ENCODE assay signal across 10 cellular contexts in the genomic region with DNA sequence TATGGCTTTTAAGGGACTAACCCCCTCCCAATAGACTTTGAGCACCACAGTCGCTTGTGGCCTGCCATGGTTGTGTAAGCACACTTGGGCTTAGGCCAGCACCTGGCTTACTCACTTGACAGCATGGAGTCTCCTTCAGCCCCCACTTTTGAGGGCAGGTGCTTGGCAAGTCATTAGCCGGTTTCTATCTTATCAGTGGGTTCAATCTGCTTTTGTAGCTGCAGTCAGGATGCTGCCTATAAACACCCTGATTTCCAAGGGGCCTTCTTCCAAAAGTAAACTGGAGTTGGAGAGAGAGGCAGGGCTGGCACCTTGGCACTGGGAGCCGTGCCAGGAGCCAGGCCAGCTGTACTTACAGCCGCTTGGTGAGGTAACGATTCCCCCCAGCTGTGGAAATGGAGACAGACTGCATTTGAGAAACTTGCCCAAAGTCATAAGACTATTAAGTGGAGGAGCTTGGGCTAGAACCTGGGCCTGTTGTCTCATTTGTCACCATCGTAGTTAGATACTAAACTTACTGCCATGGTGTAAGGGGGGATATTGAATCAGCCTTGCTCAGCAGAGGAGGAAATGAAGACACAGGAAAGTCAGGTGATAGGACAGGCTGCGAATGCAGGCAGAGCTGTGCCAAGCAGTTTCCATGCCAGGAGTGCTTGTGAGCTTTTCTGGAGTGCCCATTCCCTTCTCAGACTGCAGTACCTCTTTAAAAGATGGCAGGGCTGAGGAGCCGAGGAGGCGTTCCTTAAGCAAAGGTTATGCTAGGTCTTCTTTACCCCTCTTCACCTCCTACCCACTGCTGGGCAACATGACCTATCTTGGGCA.
A peak's percentile ranks its signal among the peaks of the same experiment; 100 is the strongest.
DNase-seq lines count a peak whose midpoint lies in the region; ATAC-seq and TF ChIP-seq lines count a peak whose summit lies in the region.
"Had no signal": no experiment of that assay in that cellular context is flagged by ENCODE, and none has a peak within 500 bp of the region (broad histone marks: within the 10 kb centered on the region; RNA-seq: fewer than 3 reads in every experiment).

No MANE protein-coding gene starts in this region.

- no peaks in the 10 kb centered on the region for H3K36me3 ChIP-seq in stomach

- peaks cover 19 to 56% (median 46%) of the 10 kb centered on the region in 4 donors for H3K4me1 ChIP-seq in stomach

- H3K4me1 Mint-ChIP-seq in activated T-cell treated with anti-CD3 and anti-CD28 coated beads, Interleukin-2, amount 50 U/mL, for 72 hours (ENCODE audit: low read depth) = peaks cover 55% of the 10 kb centered on the region

- no peak for DNase-seq in activated T-cell treated with anti-CD3 and anti-CD28 coated beads, Interleukin-2, amount 50 U/mL, for 72 hours
- no peak for DNase-seq in activated T-cell treated with anti-CD3 and anti-CD28 coated beads, Interleukin-2, amount 50 U/mL, for 1 hour
- peak; percentile 96 for DNase-seq in NCI-H2196 treated with DMSO at 0.1 percent for 48 hours (lab: John Stamatoyannopoulos, UW; ENCODE audit: unreplicated experiment)
- DNase-seq in epithelial cell of esophagus (ENCODE audit: low read depth) = peak; percentile 42
- peak; percentile 69 for DNase-seq in stomach
- DNase-seq in nucleus accumbens (lab: John Stamatoyannopoulos, UW) = no peak
- DNase-seq in GM13976 (ENCODE audit: low spot score) = no peak
- DNase-seq: activated CD4-positive, alpha-beta T cell treated with anti-CD3 and anti-CD28 coated beads, Interleukin-2, amount 50 U/mL, for 1 hour; nephron progenitor cell had no signal

- no peak overlapping the region for H3K4me3 ChIP-seq in epithelial cell of esophagus (ENCODE audit: low read length)
- H3K4me3 ChIP-seq in stomach = no peak overlapping the region

- TF ChIP-seq POLR2A in stomach (IDR thresholded peaks at IDR 0.05) = no peak

- 36 to 52% (median 42%) methylated on average over 9 of the region's 9 CpGs for WGBS in stomach, 5 donors

- in situ Hi-C loops in GM13976 (cut with MboI; ENCODE audit: low sequenced_read_pairs, unreplicated experiment) = no loop called here

- TF ChIP-seq EP300 in stomach (IDR thresholded peaks at IDR 0.05) = no peak

- H3K4me3 Mint-ChIP-seq in activated T-cell treated with anti-CD3 and anti-CD28 coated beads, Interleukin-2, amount 50 U/mL, for 72 hours = peak overlapping the region; percentile 22 to 32
- H3K4me3 Mint-ChIP-seq: nephron progenitor cell had no signal

- peak overlapping the region in 4 of 5 donors; percentile 5 to 68 (median 48) for H3K27ac ChIP-seq in stomach

- no peaks in the 10 kb centered on the region for H3K36me3 Mint-ChIP-seq in activated T-cell treated with anti-CD3 and anti-CD28 coated beads, Interleukin-2, amount 50 U/mL, for 72 hours (ENCODE audit: insufficient read depth in 2 of 2)

- TF ChIP-seq CTCF in epithelial cell of esophagus (IDR thresholded peaks at IDR 0.05; ENCODE audit: insufficient read depth, low read depth, low read length, missing control alignments) = no peak
- no peak for TF ChIP-seq CTCF in stomach (IDR thresholded peaks at IDR 0.05)
- TF ChIP-seq CTCF in GM13976 (IDR thresholded peaks at IDR 0.05; ENCODE audit: borderline replicate concordance, control extremely low read depth, extremely low read depth, insufficient read depth, missing control alignments) = no peak

- H3K9me3 ChIP-seq in stomach = no peaks in the 10 kb centered on the region

- ATAC-seq in activated T-cell treated with anti-CD3 and anti-CD28 coated beads, Interleukin-2, amount 50 U/mL, for 72 hours (replicated peaks in 1 of 2) = no peak
- no peak for ATAC-seq in GM21576 (IDR thresholded peaks at IDR 0.05; ENCODE audit: unreplicated experiment)

- no peak overlapping the region for H3K27ac Mint-ChIP-seq in activated T-cell treated with anti-CD3 and anti-CD28 coated beads, Interleukin-2, amount 50 U/mL, for 72 hours
- H3K27ac Mint-ChIP-seq: nephron progenitor cell had no signal

- intact Hi-C loops in stomach (cut with DNase I; ENCODE audit: low total_unique reads) = no loop called here

- no peaks in the 10 kb centered on the region for H3K27me3 Mint-ChIP-seq in activated T-cell treated with anti-CD3 and anti-CD28 coated beads, Interleukin-2, amount 50 U/mL, for 72 hours (ENCODE audit: low read depth)

- no peaks in the 10 kb centered on the region for H3K9me3 Mint-ChIP-seq in activated T-cell treated with anti-CD3 and anti-CD28 coated beads, Interleukin-2, amount 50 U/mL, for 72 hours
- H3K9me3 Mint-ChIP-seq: nephron progenitor cell had no signal

- no peaks in the 10 kb centered on the region for H3K27me3 ChIP-seq in stomach

Comparison
In these comparisons a context has a peak if more than half of its experiments do, and no peak if none do; other contexts are left out.
1. DNase-seq: peak in NCI-H2196 treated with DMSO at 0.1 percent for 48 hours (single experiment), epithelial cell of esophagus (single experiment) and stomach (single experiment); none in activated T-cell treated with anti-CD3 and anti-CD28 coated beads, Interleukin-2, amount 50 U/mL, for 72 hours (0 of 2), activated T-cell treated with anti-CD3 and anti-CD28 coated beads, Interleukin-2, amount 50 U/mL, for 1 hour (single experiment), nucleus accumbens (0 of 56) and GM13976 (single experiment).